In genomic region chr3:152205097-152205593, GRCh38 we compare ENCODE assay signal across 8 cellular contexts.
A peak's percentile ranks its signal among the peaks of the same experiment; 100 is the strongest.
DNase-seq lines count a peak whose midpoint lies in the region; ATAC-seq and TF ChIP-seq lines count a peak whose summit lies in the region.

No MANE protein-coding gene starts in this region.

- POLR2A ChIA-PET in WTC11 (lab: Charles Lee): no interaction called here
- POLR2A ChIA-PET in PC-9 (lab: Charles Lee; ENCODE audit: unreplicated experiment): no interaction called here

- H3K36me3 ChIP-seq in neutrophil (no peaks in the 10 kb centered on the region), PC-9 (ENCODE audit: low read depth) (no peaks in the 10 kb centered on the region)

- peaks cover 56 to 58% of the 10 kb centered on the region in 2 experiments for H3K4me1 ChIP-seq in neutrophil (ENCODE audit: control insufficient read depth in 1 of 2, insufficient read depth in 1 of 2, low read depth in 1 of 2, low read length in 1 of 2)
- H3K4me1 ChIP-seq in PC-9 (replicated peaks; ENCODE audit: insufficient read depth): 0 out of 2 replicates have a peak, but pooled peaks cover 4% of the 10 kb centered on the region

- no peak overlapping the region for H3K4me3 Mint-ChIP-seq in WTC11

- H3F3A ChIP-seq in PC-9 (ENCODE audit: insufficient read depth, low read depth): no peaks in the 10 kb centered on the region

- ATAC-seq in GM18907 (IDR thresholded peaks at IDR 0.05; ENCODE audit: unreplicated experiment) (peak; percentile 56), HG03066 (IDR thresholded peaks at IDR 0.05; ENCODE audit: low read depth, unreplicated experiment) (peak; percentile 43), WTC11 (peak; percentile 57)

- no peaks in the 10 kb centered on the region for H3K9me3 Mint-ChIP-seq in WTC11

- H3K9me2 ChIP-seq in PC-9 (ENCODE audit: insufficient read depth): 0 out of 2 replicates have a peak, but pooled peaks cover 4% of the 10 kb centered on the region

- intact Hi-C loops in PC-9 (cut with micrococcal nuclease; ENCODE audit: unreplicated experiment): no loop called here

- no peaks in the 10 kb centered on the region for H3K79me2 ChIP-seq in PC-9 (ENCODE audit: low read depth)

- H3K27ac ChIP-seq in neutrophil: peak overlapping the region; percentile 93
- no peak overlapping the region for H3K27ac ChIP-seq in PC-9

- DNase-seq in WTC11 (ENCODE audit: low spot score) (no peak), PC-9 (no peak), GOT3 (lab: John Stamatoyannopoulos, UW) (no peak)
- DNase-seq in activated CD4-positive, CD25-positive, alpha-beta regulatory T cell treated with anti-CD3 and anti-CD28 coated beads, Interleukin-2, amount 50 U/mL, for 72 hours: no peak
- no peak for DNase-seq in stimulated activated naive CD4-positive, alpha-beta T cell treated with Interleukin-2 at 50 U/mL for 16 hours (lab: John Stamatoyannopoulos, UW)

- peaks cover 18% of the 10 kb centered on the region for H3K4me1 Mint-ChIP-seq in WTC11

- no peak for TF ChIP-seq CTCF in WTC11 (IDR thresholded peaks at IDR 0.05)
- no peak for TF ChIP-seq CTCF in neutrophil (IDR thresholded peaks at IDR 0.05)
- no peak for TF ChIP-seq CTCF in PC-9 (conservative IDR thresholded peaks at IDR 0.05)

- no TSS peak for BruUV-seq in PC-9 (replicated peaks; lab: Mats Ljungman, UMichigan)

- no peaks in the 10 kb centered on the region for H3K27me3 Mint-ChIP-seq in WTC11 (ENCODE audit: low read depth)

- H3K9me3 ChIP-seq in neutrophil (no peaks in the 10 kb centered on the region), PC-9 (ENCODE audit: insufficient read depth, low read depth) (no peaks in the 10 kb centered on the region)

- peak overlapping the region; percentile 82 for H3K27ac Mint-ChIP-seq in WTC11

- H3K27me3 ChIP-seq in neutrophil (no peaks in the 10 kb centered on the region), PC-9 (ENCODE audit: insufficient read depth, low read depth) (no peaks in the 10 kb centered on the region)

- no peak overlapping the region for H3K4me2 ChIP-seq in PC-9

- H3K36me3 Mint-ChIP-seq in WTC11: no peaks in the 10 kb centered on the region

- no peaks in the 10 kb centered on the region for H4K20me1 ChIP-seq in PC-9 (ENCODE audit: insufficient read depth)

- H2AFZ ChIP-seq in PC-9: no peak overlapping the region

- H3K4me3 ChIP-seq in neutrophil (ENCODE audit: low read depth in 1 of 2, low read length in 1 of 2): peak overlapping the region; percentile 68 to 75
- H3K4me3 ChIP-seq in PC-9: no peak overlapping the region

- CTCF ChIA-PET in WTC11 (lab: Charles Lee): no interaction called here
- CTCF ChIA-PET in PC-9 (lab: Charles Lee): no interaction called here

TF ChIP-seq in WTC11, 78 proteins besides CTCF, POLR2A, EP300 and RAD21:
- TF ChIP-seq, protein P1, sequence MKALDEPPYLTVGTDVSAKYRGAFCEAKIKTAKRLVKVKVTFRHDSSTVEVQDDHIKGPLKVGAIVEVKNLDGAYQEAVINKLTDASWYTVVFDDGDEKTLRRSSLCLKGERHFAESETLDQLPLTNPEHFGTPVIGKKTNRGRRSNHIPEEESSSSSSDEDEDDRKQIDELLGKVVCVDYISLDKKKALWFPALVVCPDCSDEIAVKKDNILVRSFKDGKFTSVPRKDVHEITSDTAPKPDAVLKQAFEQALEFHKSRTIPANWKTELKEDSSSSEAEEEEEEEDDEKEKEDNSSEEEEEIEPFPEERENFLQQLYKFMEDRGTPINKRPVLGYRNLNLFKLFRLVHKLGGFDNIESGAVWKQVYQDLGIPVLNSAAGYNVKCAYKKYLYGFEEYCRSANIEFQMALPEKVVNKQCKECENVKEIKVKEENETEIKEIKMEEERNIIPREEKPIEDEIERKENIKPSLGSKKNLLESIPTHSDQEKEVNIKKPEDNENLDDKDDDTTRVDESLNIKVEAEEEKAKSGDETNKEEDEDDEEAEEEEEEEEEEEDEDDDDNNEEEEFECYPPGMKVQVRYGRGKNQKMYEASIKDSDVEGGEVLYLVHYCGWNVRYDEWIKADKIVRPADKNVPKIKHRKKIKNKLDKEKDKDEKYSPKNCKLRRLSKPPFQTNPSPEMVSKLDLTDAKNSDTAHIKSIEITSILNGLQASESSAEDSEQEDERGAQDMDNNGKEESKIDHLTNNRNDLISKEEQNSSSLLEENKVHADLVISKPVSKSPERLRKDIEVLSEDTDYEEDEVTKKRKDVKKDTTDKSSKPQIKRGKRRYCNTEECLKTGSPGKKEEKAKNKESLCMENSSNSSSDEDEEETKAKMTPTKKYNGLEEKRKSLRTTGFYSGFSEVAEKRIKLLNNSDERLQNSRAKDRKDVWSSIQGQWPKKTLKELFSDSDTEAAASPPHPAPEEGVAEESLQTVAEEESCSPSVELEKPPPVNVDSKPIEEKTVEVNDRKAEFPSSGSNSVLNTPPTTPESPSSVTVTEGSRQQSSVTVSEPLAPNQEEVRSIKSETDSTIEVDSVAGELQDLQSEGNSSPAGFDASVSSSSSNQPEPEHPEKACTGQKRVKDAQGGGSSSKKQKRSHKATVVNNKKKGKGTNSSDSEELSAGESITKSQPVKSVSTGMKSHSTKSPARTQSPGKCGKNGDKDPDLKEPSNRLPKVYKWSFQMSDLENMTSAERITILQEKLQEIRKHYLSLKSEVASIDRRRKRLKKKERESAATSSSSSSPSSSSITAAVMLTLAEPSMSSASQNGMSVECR (CRISPR knock-in tag; IDR thresholded peaks at IDR 0.05; ENCODE audit: borderline replicate concordance): no peak
- TF ChIP-seq ZNF671 (CRISPR knock-in tag; IDR thresholded peaks at IDR 0.05) (no peak), NFYB (CRISPR knock-in tag; conservative IDR thresholded peaks at IDR 0.05; ENCODE audit: low read depth) (no peak), ZNF423 (CRISPR knock-in tag; IDR thresholded peaks at IDR 0.05) (no peak), CREM (CRISPR knock-in tag; IDR thresholded peaks at IDR 0.05) (no peak), SP1 (CRISPR knock-in tag; conservative IDR thresholded peaks at IDR 0.05) (no peak), JAZF1 (CRISPR knock-in tag; IDR thresholded peaks at IDR 0.05) (no peak)
- TF ChIP-seq, protein P2, sequence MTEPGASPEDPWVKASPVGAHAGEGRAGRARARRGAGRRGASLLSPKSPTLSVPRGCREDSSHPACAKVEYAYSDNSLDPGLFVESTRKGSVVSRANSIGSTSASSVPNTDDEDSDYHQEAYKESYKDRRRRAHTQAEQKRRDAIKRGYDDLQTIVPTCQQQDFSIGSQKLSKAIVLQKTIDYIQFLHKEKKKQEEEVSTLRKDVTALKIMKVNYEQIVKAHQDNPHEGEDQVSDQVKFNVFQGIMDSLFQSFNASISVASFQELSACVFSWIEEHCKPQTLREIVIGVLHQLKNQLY (CRISPR knock-in tag; IDR thresholded peaks at IDR 0.05): no peak
- TF ChIP-seq, protein P3, sequence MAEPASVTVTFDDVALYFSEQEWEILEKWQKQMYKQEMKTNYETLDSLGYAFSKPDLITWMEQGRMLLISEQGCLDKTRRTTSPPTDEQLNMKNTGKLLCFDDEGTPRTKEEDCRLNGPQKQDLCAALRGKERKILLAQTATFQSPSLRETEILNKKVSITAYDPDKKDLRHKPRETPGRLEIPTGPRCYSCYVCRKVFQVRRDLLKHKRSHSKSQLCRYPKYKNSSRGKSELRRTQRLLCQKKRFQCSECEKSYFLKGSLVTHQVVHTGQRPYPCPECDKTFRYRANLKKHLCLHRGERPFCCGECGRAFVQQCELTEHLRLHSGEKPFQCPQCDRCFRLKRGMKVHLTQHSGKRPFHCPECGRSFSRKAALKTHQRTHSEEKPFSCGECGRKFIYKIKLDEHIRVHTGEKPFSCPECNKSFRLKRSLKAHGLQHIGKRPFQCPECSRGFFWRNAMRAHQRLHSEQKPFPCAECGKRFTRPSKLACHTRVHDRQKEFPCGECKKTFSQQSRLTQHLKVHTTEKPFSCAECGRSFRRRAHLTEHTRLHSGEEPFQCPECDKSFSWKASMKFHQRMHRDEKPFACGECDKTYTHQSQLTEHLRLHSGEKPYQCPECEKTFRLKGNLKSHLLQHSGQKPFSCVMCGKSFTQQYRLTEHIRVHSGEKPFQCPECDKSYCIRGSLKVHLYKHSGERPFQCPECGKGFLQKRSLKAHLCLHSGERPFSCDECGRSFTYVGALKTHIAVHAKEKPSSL (CRISPR knock-in tag; conservative IDR thresholded peaks at IDR 0.05): no peak
- TF ChIP-seq, protein P4, sequence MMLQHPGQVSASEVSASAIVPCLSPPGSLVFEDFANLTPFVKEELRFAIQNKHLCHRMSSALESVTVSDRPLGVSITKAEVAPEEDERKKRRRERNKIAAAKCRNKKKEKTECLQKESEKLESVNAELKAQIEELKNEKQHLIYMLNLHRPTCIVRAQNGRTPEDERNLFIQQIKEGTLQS (CRISPR knock-in tag; conservative IDR thresholded peaks at IDR 0.05): no peak
